Comparison of ENCODE assay signal across 8 cellular contexts in genomic region chr10:59808896-59809643, GRCh38. TPM values are rescaled to one million over a fixed set of nuclear protein-coding genes. Genes with fewer than 3 reads are reported as not detected.
A peak's percentile ranks its signal among the peaks of the same experiment; 100 is the strongest.
DNase-seq lines count a peak whose midpoint lies in the region; ATAC-seq and TF ChIP-seq lines count a peak whose summit lies in the region.

No MANE protein-coding gene starts in this region.

- DNase-seq in AML-193 (lab: John Stamatoyannopoulos, UW): peak; percentile 40 to 47
- DNase-seq in NCI-H2171 (lab: John Stamatoyannopoulos, UW): peak; percentile 8
- peak; percentile 74 for DNase-seq in activated CD4-positive, alpha-beta T cell treated with anti-CD3 and anti-CD28 coated beads, Interleukin-2, amount 10 ng/mL, durations not matched to agents 7 days and 5 days
- DNase-seq in effector CD8-positive, alpha-beta T cell (lab: John Stamatoyannopoulos, UW): peak; percentile 3
- DNase-seq in mucosa of descending colon: peak; percentile 76 to 94 (median 91)
- peak; percentile 24 to 61 for DNase-seq in stimulated activated CD8-positive, alpha-beta memory T cell treated with anti-CD3 and anti-CD28 coated beads, Interleukin-7, amount 100 ng/mL, for 48 hours (ENCODE audit: extremely low read depth in 1 of 2, low read depth in 1 of 2)

- H3K4me1 ChIP-seq in mucosa of descending colon (ENCODE audit: low read depth): no peaks in the 10 kb centered on the region

- CTCF ChIA-PET in activated CD4-positive, alpha-beta T cell treated with anti-CD3 and anti-CD28 coated beads, Interleukin-2, amount 10 ng/mL, durations not matched to agents 7 days and 5 days (lab: Charles Lee): interaction anchor here (1.2 kb wide), 1 partner anchor 186 kb away, joined by 3 read pairs; no protein-coding TSS in a partner anchor

- no peak overlapping the region for H3K4me3 Mint-ChIP-seq in activated CD4-positive, alpha-beta T cell treated with anti-CD3 and anti-CD28 coated beads, Interleukin-2, amount 10 ng/mL, durations not matched to agents 7 days and 5 days

- intact Hi-C loops in mucosa of descending colon (cut with DNase I, micrococcal nuclease): loop anchor here (2.0 to 10.0 kb wide), 2 partner anchors 182 to 184 kb away; no protein-coding TSS in a partner anchor

- H3K9me3 Mint-ChIP-seq in activated CD4-positive, alpha-beta T cell treated with anti-CD3 and anti-CD28 coated beads, Interleukin-2, amount 10 ng/mL, durations not matched to agents 7 days and 5 days: no peaks in the 10 kb centered on the region

- peak; percentile 63 for TF ChIP-seq CTCF in mucosa of descending colon (IDR thresholded peaks at IDR 0.05)

- peaks cover 18% of the 10 kb centered on the region for H3K36me3 Mint-ChIP-seq in activated CD4-positive, alpha-beta T cell treated with anti-CD3 and anti-CD28 coated beads, Interleukin-2, amount 10 ng/mL, durations not matched to agents 7 days and 5 days (ENCODE audit: low read depth)

- H3K36me3 ChIP-seq in mucosa of descending colon (ENCODE audit: low read depth): peaks cover 4% of the 10 kb centered on the region

- no peak overlapping the region for H3K27ac Mint-ChIP-seq in activated CD4-positive, alpha-beta T cell treated with anti-CD3 and anti-CD28 coated beads, Interleukin-2, amount 10 ng/mL, durations not matched to agents 7 days and 5 days

- POLR2A ChIA-PET in activated CD4-positive, alpha-beta T cell treated with anti-CD3 and anti-CD28 coated beads, Interleukin-2, amount 10 ng/mL, durations not matched to agents 7 days and 5 days (lab: Charles Lee): no interaction called here

- no peak overlapping the region for H3K4me3 ChIP-seq in mucosa of descending colon

- no peaks in the 10 kb centered on the region for H3K27me3 Mint-ChIP-seq in activated CD4-positive, alpha-beta T cell treated with anti-CD3 and anti-CD28 coated beads, Interleukin-2, amount 10 ng/mL, durations not matched to agents 7 days and 5 days

- no peaks in the 10 kb centered on the region for H3K9me3 ChIP-seq in mucosa of descending colon

- ATAC-seq in GM18861 (IDR thresholded peaks at IDR 0.05; ENCODE audit: unreplicated experiment): peak; percentile 90
- ATAC-seq in HG03066 (IDR thresholded peaks at IDR 0.05; ENCODE audit: low read depth, unreplicated experiment): peak; percentile 87
- ATAC-seq in mucosa of descending colon: peak; percentile 95

- no peaks in the 10 kb centered on the region for H3K4me1 Mint-ChIP-seq in activated CD4-positive, alpha-beta T cell treated with anti-CD3 and anti-CD28 coated beads, Interleukin-2, amount 10 ng/mL, durations not matched to agents 7 days and 5 days

RNA-seq across cellular contexts. Expression of gene MRLN, which starts 55.8 kb away (rescaled TPM):
- not detected for total RNA-seq in activated CD4-positive, alpha-beta T cell treated with anti-CD3 and anti-CD28 coated beads, Interleukin-2, amount 10 ng/mL, durations not matched to agents 7 days and 5 days
- total RNA-seq in mucosa of descending colon: not detected

Comparison
In these comparisons a context has a peak if more than half of its experiments do, and no peak if none do; other contexts are left out.
1. DNase-seq: peak in every context shown above with its lines; median percentile 91 in mucosa of descending colon; 74 in activated CD4-positive, alpha-beta T cell treated with anti-CD3 and anti-CD28 coated beads, Interleukin-2, amount 10 ng/mL, durations not matched to agents 7 days and 5 days; 44 in AML-193; 42 in stimulated activated CD8-positive, alpha-beta memory T cell treated with anti-CD3 and anti-CD28 coated beads, Interleukin-7, amount 100 ng/mL, for 48 hours; 8 in NCI-H2171; 3 in effector CD8-positive, alpha-beta T cell.